23 cellular contexts compared by ENCODE assay signal in genomic region chr11:42397483-42397882, GRCh38.
DNase-seq lines count a peak whose midpoint lies in the region; ATAC-seq and TF ChIP-seq lines count a peak whose summit lies in the region.
"Had no signal": no experiment of that assay in that cellular context is flagged by ENCODE, and none has a peak within 500 bp of the region (broad histone marks: within the 10 kb centered on the region; RNA-seq: fewer than 3 reads in every experiment).

No MANE protein-coding gene starts in this region.

- no peak overlapping the region for H3K27ac Mint-ChIP-seq in endodermal cell
- H3K27ac Mint-ChIP-seq: CD14-positive monocyte; CD4-positive, alpha-beta memory T cell; CD4-positive, CD25-positive, alpha-beta regulatory T cell; CD8-positive, alpha-beta memory T cell had no signal

- H3K4me3 ChIP-seq in endodermal cell (ENCODE audit: low read length) (peak overlapping the region; percentile 57), uterus (no peak overlapping the region)
- H3K4me3 ChIP-seq: BLaER1, GM12878 had no signal

- no peaks in the 10 kb centered on the region for H3K27me3 Mint-ChIP-seq in endodermal cell (ENCODE audit: insufficient read depth)
- H3K27me3 Mint-ChIP-seq: CD4-positive, alpha-beta memory T cell; CD4-positive, CD25-positive, alpha-beta regulatory T cell; CD8-positive, alpha-beta memory T cell had no signal

- no peaks in the 10 kb centered on the region for H3K27me3 ChIP-seq in endodermal cell (ENCODE audit: control insufficient read depth, insufficient read depth, low read length, poor library complexity, severe bottlenecking)
- H3K27me3 ChIP-seq in uterus, result no peaks in the 10 kb centered on the region
- H3K27me3 ChIP-seq: BE2C, BLaER1 had no signal

- intact Hi-C loops in uterus (cut with DNase I; ENCODE audit: low total_unique reads), result no loop called here

- H3K36me3 ChIP-seq in endodermal cell (ENCODE audit: control insufficient read depth, insufficient read depth, low read length) (no peaks in the 10 kb centered on the region), uterus (no peaks in the 10 kb centered on the region)
- H3K36me3 ChIP-seq: BE2C, BLaER1 had no signal

- no peak for TF ChIP-seq CTCF in endodermal cell (conservative IDR thresholded peaks at IDR 0.05)
- TF ChIP-seq CTCF in uterus (IDR thresholded peaks at IDR 0.05), result no peak

- DNase-seq in endodermal cell (no peak), uterus (no peak), NOMO-1 treated with DMSO at 0.1 percent for 48 hours (lab: John Stamatoyannopoulos, UW; ENCODE audit: unreplicated experiment) (no peak)
- DNase-seq: 8988T; ACHN; BE2C; C1 segment of cervical spinal cord; CD4-positive, alpha-beta memory T cell; CD4-positive, CD25-positive, alpha-beta regulatory T cell; CD8-positive, alpha-beta memory T cell; COR-L47; DMS 273 treated with DMSO at 0.1 percent for 48 hours; DMS153; DMS53; DMS79; DND-41; EL; GDM1 had no signal

- no peak overlapping the region for H3K4me3 Mint-ChIP-seq in endodermal cell
- H3K4me3 Mint-ChIP-seq: CD14-positive monocyte; CD4-positive, alpha-beta memory T cell; CD4-positive, CD25-positive, alpha-beta regulatory T cell; CD8-positive, alpha-beta memory T cell had no signal

- no peaks in the 10 kb centered on the region for H3K4me1 ChIP-seq in endodermal cell (ENCODE audit: control insufficient read depth, insufficient read depth, low read length)
- H3K4me1 ChIP-seq in uterus, result no peaks in the 10 kb centered on the region
- H3K4me1 ChIP-seq: BE2C, BLaER1 had no signal

- ATAC-seq in HG02852 (IDR thresholded peaks at IDR 0.05; ENCODE audit: unreplicated experiment) (peak; percentile 51), HG02970 (IDR thresholded peaks at IDR 0.05; ENCODE audit: low FRiP score, unreplicated experiment) (no peak)
- ATAC-seq: GM12878 had no signal

- H3K27ac ChIP-seq in endodermal cell (ENCODE audit: low read depth, low read length) (no peak overlapping the region), uterus (no peak overlapping the region)
- H3K27ac ChIP-seq: BLaER1 had no signal

- no peak for TF ChIP-seq POLR2A in uterus (IDR thresholded peaks at IDR 0.05)

- peaks cover 26% of the 10 kb centered on the region for H3K36me3 Mint-ChIP-seq in endodermal cell (ENCODE audit: low read depth)
- H3K36me3 Mint-ChIP-seq: CD14-positive monocyte; CD4-positive, alpha-beta memory T cell; CD4-positive, CD25-positive, alpha-beta regulatory T cell; CD8-positive, alpha-beta memory T cell had no signal

- peaks cover 46% of the 10 kb centered on the region for H3K9me3 Mint-ChIP-seq in endodermal cell

- peaks cover 10% of the 10 kb centered on the region for H3K4me1 Mint-ChIP-seq in endodermal cell
- H3K4me1 Mint-ChIP-seq: CD14-positive monocyte; CD4-positive, alpha-beta memory T cell; CD4-positive, CD25-positive, alpha-beta regulatory T cell; CD8-positive, alpha-beta memory T cell had no signal

- H3K9ac ChIP-seq in endodermal cell (ENCODE audit: extremely low read depth, low read length, poor library complexity, severe bottlenecking), result no peak overlapping the region
- H3K9ac ChIP-seq: BLaER1 had no signal

- H3K9me3 ChIP-seq in endodermal cell (ENCODE audit: control insufficient read depth, low read length), result peaks cover 43% of the 10 kb centered on the region
- H3K9me3 ChIP-seq in uterus, result no peaks in the 10 kb centered on the region
- H3K9me3 ChIP-seq: BE2C, BLaER1 had no signal
